In genomic region chr9:16726718-16727451, GRCh38 we compare ENCODE assay signal across 1 cellular context.
A peak's percentile ranks its signal among the peaks of the same experiment; 100 is the strongest.
TF ChIP-seq lines count a peak whose summit lies in the region.

No MANE protein-coding gene starts in this region.

TF ChIP-seq in HEK293, 187 proteins besides CTCF, POLR2A, EP300 and RAD21 (continued from another document):
- no peak; the same call in 1 of the 2 replicates for TF ChIP-seq HOXD13 (CRISPR knock-in tag; IDR thresholded peaks at IDR 0.05; ENCODE audit: borderline replicate concordance)
- TF ChIP-seq MZF1 (tag by site-specific recombination; IDR thresholded peaks at IDR 0.05; ENCODE audit: borderline replicate concordance), result no peak
- TF ChIP-seq TCF7L2 (IDR thresholded peaks at IDR 0.05; ENCODE audit: borderline replicate concordance, low read depth, low read length), result no peak
- TF ChIP-seq ZBTB20 (tag by site-specific recombination; IDR thresholded peaks at IDR 0.05), result peak; percentile 77; the same call in 1 of the 2 replicates
- no peak for TF ChIP-seq ATF2 (tag by site-specific recombination; IDR thresholded peaks at IDR 0.05; ENCODE audit: low read depth)
- TF ChIP-seq TRIM28 (IDR thresholded peaks at IDR 0.05; ENCODE audit: borderline replicate concordance, low read length), result peak; percentile 38; the same call in 1 of the 2 replicates
- TF ChIP-seq ZNF155 (tag by site-specific recombination; IDR thresholded peaks at IDR 0.05), result no peak
- peak; percentile 42; the same call in 1 of the 2 replicates for TF ChIP-seq MEIS1 (CRISPR knock-in tag; IDR thresholded peaks at IDR 0.05; ENCODE audit: borderline replicate concordance)
- TF ChIP-seq HOXC10 (CRISPR knock-in tag; IDR thresholded peaks at IDR 0.05), result no peak
- TF ChIP-seq ZNF366 (tag by site-specific recombination; conservative IDR thresholded peaks at IDR 0.05), result 0 out of 2 replicates have a peak, but pooled peaks have one; percentile 11
- no peak for TF ChIP-seq ZFP69B (tag by site-specific recombination; IDR thresholded peaks at IDR 0.05)
- TF ChIP-seq ZNF121 (tag by site-specific recombination; IDR thresholded peaks at IDR 0.05), result no peak
- 0 out of 2 replicates have a peak, but pooled peaks have one; percentile 27 for TF ChIP-seq ZEB2 (tag by site-specific recombination; IDR thresholded peaks at IDR 0.05)
- no peak for TF ChIP-seq ZNF580 (tag by site-specific recombination; IDR thresholded peaks at IDR 0.05)
- no peak for TF ChIP-seq ZNF280D (tag by site-specific recombination; IDR thresholded peaks at IDR 0.05)
- peak; percentile 88 for TF ChIP-seq PRDM10 (tag by site-specific recombination; IDR thresholded peaks at IDR 0.05)
- TF ChIP-seq ZNF350 (tag by site-specific recombination; IDR thresholded peaks at IDR 0.05), result no peak
- no peak for TF ChIP-seq ZNF292 (tag by site-specific recombination; IDR thresholded peaks at IDR 0.05; ENCODE audit: borderline replicate concordance, low read depth)
- no peak for TF ChIP-seq KLF17 (tag by site-specific recombination; IDR thresholded peaks at IDR 0.05)
- TF ChIP-seq ZNF112 (tag by site-specific recombination; IDR thresholded peaks at IDR 0.05), result no peak
- TF ChIP-seq ZNF157 (tag by site-specific recombination; IDR thresholded peaks at IDR 0.05), result no peak
- TF ChIP-seq TSHZ1 (tag by site-specific recombination; IDR thresholded peaks at IDR 0.05; ENCODE audit: borderline replicate concordance), result no peak
- TF ChIP-seq ZNF133 (tag by site-specific recombination; IDR thresholded peaks at IDR 0.05), result no peak
- TF ChIP-seq ZFP3 (tag by site-specific recombination; IDR thresholded peaks at IDR 0.05; ENCODE audit: low read depth), result no peak
- TF ChIP-seq KLF1 (tag by site-specific recombination; IDR thresholded peaks at IDR 0.05), result no peak
- TF ChIP-seq ZFHX2 (tag by site-specific recombination; conservative IDR thresholded peaks at IDR 0.05), result peak; percentile 36
- no peak for TF ChIP-seq KLF16 (tag by site-specific recombination; IDR thresholded peaks at IDR 0.05)
- TF ChIP-seq YY1 (tag by site-specific recombination; IDR thresholded peaks at IDR 0.05), result 0 out of 2 replicates have a peak, but pooled peaks have one; percentile 17
- peak; percentile 86 for TF ChIP-seq ZBTB26 (tag by site-specific recombination; optimal IDR thresholded peaks at IDR 0.05)
- TF ChIP-seq HIC1 (tag by site-specific recombination; IDR thresholded peaks at IDR 0.05), result no peak
- no peak for TF ChIP-seq ZBTB48 (tag by site-specific recombination; IDR thresholded peaks at IDR 0.05)
- TF ChIP-seq ZNF843 (tag by site-specific recombination; IDR thresholded peaks at IDR 0.05), result no peak
- TF ChIP-seq ZNF449 (tag by site-specific recombination; IDR thresholded peaks at IDR 0.05), result no peak
TF ChIP-seq in HEK293: peak in this region for 29.
